ENCODE assay signal across 8 cellular contexts in genomic region chr1:154760469-154760933, GRCh38.
DNase-seq lines count a peak whose midpoint lies in the region; ATAC-seq, FAIRE-seq and TF ChIP-seq lines count a peak whose summit lies in the region.

No MANE protein-coding gene starts in this region.

- peak; percentile 71 for DNase-seq in GM19239 (ENCODE audit: insufficient read length, low spot score)
- DNase-seq in NOMO-1 (lab: John Stamatoyannopoulos, UW; ENCODE audit: unreplicated experiment in 2 of 2): peak; percentile 35 to 49
- DNase-seq in activated T-helper 1 cell treated with Interleukin-2 at 50 U/mL for 16 hours (ENCODE audit: low read depth): peak; percentile 73
- DNase-seq in fibroblast of villous mesenchyme (ENCODE audit: low read depth): peak; percentile 13
- peak; percentile 65 to 97 (median 80) for DNase-seq in pancreas
- peak in 1 of 2 donors; percentile 22 for DNase-seq in tibial nerve (ENCODE audit: low spot score in 2 of 2)

- peak; percentile 66 for TF ChIP-seq CTCF in fibroblast of villous mesenchyme (IDR thresholded peaks at IDR 0.05; ENCODE audit: insufficient read depth, low read depth, low read length)
- peak; percentile 56 to 80 (median 76) for TF ChIP-seq CTCF in pancreas (IDR thresholded peaks at IDR 0.05)
- peak; percentile 43 to 76 (median 65) for TF ChIP-seq CTCF in tibial nerve (IDR thresholded peaks at IDR 0.05)

- no peak for TF ChIP-seq POLR2A in tibial nerve (IDR thresholded peaks at IDR 0.05)

- TF ChIP-seq EP300 in tibial nerve (IDR thresholded peaks at IDR 0.05): no peak

- H3K36me3 ChIP-seq in pancreas (no peaks in the 10 kb centered on the region), tibial nerve (no peaks in the 10 kb centered on the region)

- FAIRE-seq in GM19239 (lab: Jason Lieb, UNC) (peak; percentile 68), pancreas (lab: Jason Lieb, UNC) (no peak)

- H3K27me3 ChIP-seq in pancreas (peaks cover 0 to 1% (median 0%) of the 10 kb centered on the region in 4 donors), tibial nerve (peaks cover 0 to 65% of the 10 kb centered on the region in 2 donors)

- H3K4me3 ChIP-seq in fibroblast of villous mesenchyme (ENCODE audit: low read depth, low read length): no peak overlapping the region
- peak overlapping the region in 3 of 4 donors; percentile 3 to 49 (median 30) for H3K4me3 ChIP-seq in pancreas
- H3K4me3 ChIP-seq in tibial nerve: peak overlapping the region in 2 of 4 donors; percentile 33 to 39

- 2 to 4% methylated on average over 50 to 54 of the region's 54 CpGs for WGBS in pancreas, 2 donors
- WGBS in tibial nerve, 2 donors: 4 to 7% methylated on average over 15 to 31 of the region's 54 CpGs

- H3K27ac ChIP-seq in pancreas: no peak overlapping the region
- H3K27ac ChIP-seq in tibial nerve: no peak overlapping the region

- intact Hi-C loops in pancreas (cut with DNase I): loop anchor here in 1 of 3 donors (10.0 kb wide), 1 partner anchor 96 kb away; no protein-coding TSS in a partner anchor

- H3K9me3 ChIP-seq in pancreas (no peaks in the 10 kb centered on the region), tibial nerve (no peaks in the 10 kb centered on the region)

- peak; percentile 98 to 100 (median 100) for ATAC-seq in pancreas
- ATAC-seq in GM21526 (IDR thresholded peaks at IDR 0.05; ENCODE audit: low FRiP score, unreplicated experiment): no peak
- no peak for ATAC-seq in GM21447 (IDR thresholded peaks at IDR 0.05; ENCODE audit: unreplicated experiment)

- H3K4me1 ChIP-seq in pancreas: no peaks in the 10 kb centered on the region
- peaks cover 0 to 8% (median 7%) of the 10 kb centered on the region in 4 donors for H3K4me1 ChIP-seq in tibial nerve

Comparison
In these comparisons a context has a peak if more than half of its experiments do, and no peak if none do; other contexts are left out.
1. ATAC-seq: peak in pancreas (4 of 4); none in GM21526 (single experiment) and GM21447 (single experiment).
2. Peak in every context shown above with its lines, with median percentiles within 50 percentile points of each other: CTCF ChIP-seq.